In genomic region chr19:50224986-50225747, GRCh38 we compare ENCODE assay signal across 17 cellular contexts. TPM values are rescaled to one million over a fixed set of nuclear protein-coding genes. Genes with fewer than 3 reads are reported as not detected.
"Had no signal": no experiment of that assay in that cellular context is flagged by ENCODE, and none has a peak within 500 bp of the region (broad histone marks: within the 10 kb centered on the region; RNA-seq: fewer than 3 reads in every experiment).

No MANE protein-coding gene starts in this region.

- H3K4me1 ChIP-seq: breast epithelium, esophagus squamous epithelium, foreskin keratinocyte had no signal

- ATAC-seq: activated T-cell treated with anti-CD3 and anti-CD28 coated beads, Interleukin-2, amount 50 U/mL, for 72 hours; foreskin keratinocyte; stimulated activated naive CD8-positive, alpha-beta T cell treated with anti-CD3 and anti-CD28 coated beads, Interleukin-15, amount 100 ng/mL, for 72 hours had no signal

- DNase-seq: activated CD4-positive, alpha-beta T cell treated with anti-CD3 and anti-CD28 coated beads for 1 hour; activated CD4-positive, alpha-beta T cell treated with anti-CD3 and anti-CD28 coated beads, Interleukin-2, amount 50 U/mL, for 48 hours; activated T-cell treated with anti-CD3 and anti-CD28 coated beads, Interleukin-2, amount 50 U/mL, for 72 hours; aorta; esophagus squamous epithelium; foreskin keratinocyte; stimulated activated CD4-positive, alpha-beta T cell treated with anti-CD3 and anti-CD28 coated beads, Interleukin-15, amount 100 ng/mL, for 24 hours; stimulated activated CD4-positive, alpha-beta T cell treated with anti-CD3 and anti-CD28 coated beads, Interleukin-4, amount 100 ng/mL, for 24 hours; stimulated activated naive CD8-positive, alpha-beta T cell treated with anti-CD3 and anti-CD28 coated beads, Interleukin-15, amount 100 ng/mL, for 72 hours; T-helper 9 cell had no signal

- H3K9me3 ChIP-seq: breast epithelium, neutrophil had no signal

- H3K27me3 ChIP-seq: breast epithelium, dorsolateral prefrontal cortex, foreskin keratinocyte had no signal

- H3K27ac ChIP-seq: breast epithelium, dorsolateral prefrontal cortex, esophagus squamous epithelium, foreskin keratinocyte, neutrophil, thoracic aorta had no signal

- FAIRE-seq: endometrium, keratinocyte had no signal

- H3K27ac Mint-ChIP-seq: activated T-cell treated with anti-CD3 and anti-CD28 coated beads, Interleukin-2, amount 50 U/mL, for 72 hours; stimulated activated naive CD8-positive, alpha-beta T cell treated with anti-CD3 and anti-CD28 coated beads, Interleukin-15, amount 100 ng/mL, for 72 hours had no signal

- H3K4me3 ChIP-seq: breast epithelium, dorsolateral prefrontal cortex, esophagus squamous epithelium, thoracic aorta had no signal

- H3K36me3 ChIP-seq: breast epithelium, neutrophil had no signal

RNA-seq across cellular contexts. Expression of gene MYH14, which starts 21.7 kb away (rescaled TPM):
- total RNA-seq: activated T-cell treated with anti-CD3 and anti-CD28 coated beads, Interleukin-2, amount 50 U/mL, for 72 hours; pulmonary artery endothelial cell had no signal
